Comparison of ENCODE assay signal across 15 cellular contexts in the genomic region with DNA sequence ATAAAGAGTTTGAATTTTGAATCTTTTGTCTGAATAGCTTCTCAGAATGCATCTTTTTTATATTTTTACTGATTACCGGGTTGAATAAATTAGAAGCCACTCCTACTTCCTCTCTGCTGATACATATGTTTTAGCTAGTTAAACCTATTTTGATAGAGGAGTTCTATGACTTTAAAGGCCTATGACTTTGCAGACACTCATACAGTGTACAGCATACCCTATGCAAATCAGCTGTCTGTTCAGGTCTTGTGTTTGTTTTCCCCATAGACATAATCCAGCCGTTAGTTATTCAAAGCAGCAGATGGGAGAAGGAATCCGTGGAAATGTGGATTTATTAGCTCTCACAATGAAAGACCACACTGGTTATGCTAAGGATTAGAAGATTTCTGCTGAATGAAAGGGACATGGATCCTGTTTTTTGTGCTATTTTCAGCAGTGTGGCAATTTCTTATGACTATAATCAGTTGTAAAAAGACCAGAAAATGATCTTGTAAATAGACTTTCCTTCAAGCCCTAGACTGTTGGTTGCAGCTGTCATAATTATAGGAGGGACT. TPM values are rescaled to one million over a fixed set of nuclear protein-coding genes. Genes with fewer than 3 reads are reported as not detected.
DNase-seq lines count a peak whose midpoint lies in the region; ATAC-seq and TF ChIP-seq lines count a peak whose summit lies in the region.
"Had no signal": no experiment of that assay in that cellular context is flagged by ENCODE, and none has a peak within 500 bp of the region (broad histone marks: within the 10 kb centered on the region; RNA-seq: fewer than 3 reads in every experiment).

No MANE protein-coding gene starts in this region.

- in situ Hi-C loops in G401 (cut with HindIII; ENCODE audit: low sequenced_read_pairs): loop anchor here (25.0 kb wide), 1 partner anchor 226 kb away; no protein-coding TSS in a partner anchor

- no peaks in the 10 kb centered on the region for H3K27me3 ChIP-seq in Karpas-422 (ENCODE audit: low read length)
- no peaks in the 10 kb centered on the region for H3K27me3 ChIP-seq in OCI-LY1 (ENCODE audit: insufficient read depth, low read length)
- H3K27me3 ChIP-seq: gastroesophageal sphincter, upper lobe of left lung had no signal

- no peak for TF ChIP-seq CTCF in OCI-LY1 (IDR thresholded peaks at IDR 0.05; ENCODE audit: low read length)
- no peak for TF ChIP-seq CTCF in glutamatergic neuron (IDR thresholded peaks at IDR 0.05; ENCODE audit: partially characterized antibody, unreplicated experiment)

- H3K9me2 ChIP-seq in Karpas-422 (replicated peaks; ENCODE audit: insufficient read depth, low read length) (no peaks in the 10 kb centered on the region), OCI-LY1 (ENCODE audit: low read depth, low read length) (no peaks in the 10 kb centered on the region)

- H3K4me1 ChIP-seq in Karpas-422 (ENCODE audit: low read length) (peaks cover 78% of the 10 kb centered on the region), OCI-LY1 (ENCODE audit: insufficient read depth, low read length, severe bottlenecking) (peaks cover 72% of the 10 kb centered on the region)

- H3K27me3 Mint-ChIP-seq in glutamatergic neuron (ENCODE audit: unreplicated experiment): no peaks in the 10 kb centered on the region
- no peaks in the 10 kb centered on the region for H3K27me3 Mint-ChIP-seq in activated naive CD4-positive, alpha-beta T cell treated with anti-CD3 and anti-CD28 coated beads, Interleukin-2, amount 10 ng/mL, durations not matched to agents 7 days and 5 days
- H3K27me3 Mint-ChIP-seq: CD8-positive, alpha-beta memory T cell had no signal

- peak overlapping the region; percentile 93 for H3K27ac Mint-ChIP-seq in glutamatergic neuron (ENCODE audit: unreplicated experiment)
- H3K27ac Mint-ChIP-seq in activated naive CD4-positive, alpha-beta T cell treated with anti-CD3 and anti-CD28 coated beads, Interleukin-2, amount 10 ng/mL, durations not matched to agents 7 days and 5 days: no peak overlapping the region
- H3K27ac Mint-ChIP-seq: nephron progenitor cell had no signal

- DNase-seq in G401 (ENCODE audit: low spot score) (peak; percentile 36), Karpas-422 (no peak), glutamatergic neuron (no peak)
- no peak for DNase-seq in activated naive CD4-positive, alpha-beta T cell treated with anti-CD3 and anti-CD28 coated beads, Interleukin-2, amount 10 ng/mL, durations not matched to agents 7 days and 5 days
- no peak for DNase-seq in stimulated activated CD8-positive, alpha-beta memory T cell treated with anti-CD3 and anti-CD28 coated beads, Interleukin-4, amount 100 ng/mL, for 48 hours
- no peak for DNase-seq in stimulated activated CD4-positive, alpha-beta T cell treated with anti-CD3 and anti-CD28 coated beads, Interleukin-1b, Interleukin-23, amount 100 ng/mL, for 48 hours
- DNase-seq: CD8-positive, alpha-beta memory T cell; effector CD4-positive, alpha-beta T cell; left cardiac atrium; nephron progenitor cell; upper lobe of left lung had no signal

- H3K36me3 Mint-ChIP-seq in glutamatergic neuron (ENCODE audit: unreplicated experiment): no peaks in the 10 kb centered on the region
- no peaks in the 10 kb centered on the region for H3K36me3 Mint-ChIP-seq in activated naive CD4-positive, alpha-beta T cell treated with anti-CD3 and anti-CD28 coated beads, Interleukin-2, amount 10 ng/mL, durations not matched to agents 7 days and 5 days

- CTCF ChIA-PET in activated naive CD4-positive, alpha-beta T cell treated with anti-CD3 and anti-CD28 coated beads, Interleukin-2, amount 10 ng/mL, durations not matched to agents 7 days and 5 days (lab: Charles Lee): no interaction called here

- H2AFZ ChIP-seq in Karpas-422 (ENCODE audit: low read length) (no peak overlapping the region), OCI-LY1 (ENCODE audit: low read length) (no peak overlapping the region)

- H3K4me3 ChIP-seq in Karpas-422 (ENCODE audit: low read length): no peak overlapping the region; the same call in 1 of the 2 replicates
- peak overlapping the region; percentile 33 for H3K4me3 ChIP-seq in OCI-LY1 (ENCODE audit: low read depth, low read length, poor library complexity, severe bottlenecking)

- peaks cover 92% of the 10 kb centered on the region for H3K79me2 ChIP-seq in Karpas-422 (ENCODE audit: low read length)
- H3K79me2 ChIP-seq in OCI-LY1 (ENCODE audit: insufficient read depth, low read length): 0 out of 2 replicates have a peak, but pooled peaks cover 4% of the 10 kb centered on the region

- peaks cover 3% of the 10 kb centered on the region for H3K9me3 Mint-ChIP-seq in glutamatergic neuron (ENCODE audit: unreplicated experiment)
- H3K9me3 Mint-ChIP-seq in activated naive CD4-positive, alpha-beta T cell treated with anti-CD3 and anti-CD28 coated beads, Interleukin-2, amount 10 ng/mL, durations not matched to agents 7 days and 5 days: no peaks in the 10 kb centered on the region
- H3K9me3 Mint-ChIP-seq: CD8-positive, alpha-beta memory T cell had no signal

- no peaks in the 10 kb centered on the region for H3K36me3 ChIP-seq in Karpas-422 (ENCODE audit: insufficient read depth, low read length)
- H3K36me3 ChIP-seq in OCI-LY1 (ENCODE audit: insufficient read depth, low read length): no peaks in the 10 kb centered on the region; the same call in 1 of the 2 replicates
- H3K36me3 ChIP-seq: gastroesophageal sphincter, upper lobe of left lung had no signal

- no peaks in the 10 kb centered on the region for H4K20me1 ChIP-seq in Karpas-422 (ENCODE audit: insufficient read depth, low read depth, low read length)
- no peaks in the 10 kb centered on the region for H4K20me1 ChIP-seq in OCI-LY1 (ENCODE audit: insufficient read depth, low read length)

- peak overlapping the region; percentile 27; the same call in 1 of the 2 replicates for H3K9ac ChIP-seq in Karpas-422 (ENCODE audit: low read length)
- H3K9ac ChIP-seq in OCI-LY1 (ENCODE audit: low read length): peak overlapping the region; percentile 25; the same call in 1 of the 2 replicates

- no peak for ATAC-seq in HG03521 (IDR thresholded peaks at IDR 0.05; ENCODE audit: unreplicated experiment)
- ATAC-seq: gastroesophageal sphincter, left cardiac atrium had no signal

- H3K27ac ChIP-seq in Karpas-422 (ENCODE audit: low read length): peak overlapping the region; percentile 79
- peak overlapping the region; percentile 84 for H3K27ac ChIP-seq in OCI-LY1 (ENCODE audit: low read depth, low read length, poor library complexity, severe bottlenecking)
- H3K27ac ChIP-seq: skin epidermis, upper lobe of left lung had no signal

- H3F3A ChIP-seq in OCI-LY1 (ENCODE audit: insufficient read depth, low read length): peaks cover 3% of the 10 kb centered on the region; the same call in 1 of the 2 replicates

- peaks cover 39% of the 10 kb centered on the region for H3K4me1 Mint-ChIP-seq in glutamatergic neuron (ENCODE audit: low read depth, unreplicated experiment)
- H3K4me1 Mint-ChIP-seq in activated naive CD4-positive, alpha-beta T cell treated with anti-CD3 and anti-CD28 coated beads, Interleukin-2, amount 10 ng/mL, durations not matched to agents 7 days and 5 days: peaks cover 13% of the 10 kb centered on the region

- H3K4me2 ChIP-seq in Karpas-422 (ENCODE audit: low read depth, low read length, poor library complexity, severe bottlenecking) (peak overlapping the region; percentile 40), OCI-LY1 (ENCODE audit: low read length) (peak overlapping the region; percentile 62)

- peak overlapping the region; percentile 76 for H3K4me3 Mint-ChIP-seq in glutamatergic neuron (ENCODE audit: unreplicated experiment)
- H3K4me3 Mint-ChIP-seq in activated naive CD4-positive, alpha-beta T cell treated with anti-CD3 and anti-CD28 coated beads, Interleukin-2, amount 10 ng/mL, durations not matched to agents 7 days and 5 days: no peak overlapping the region
- H3K4me3 Mint-ChIP-seq: CD8-positive, alpha-beta memory T cell; nephron progenitor cell had no signal

- no peaks in the 10 kb centered on the region for H3K9me3 ChIP-seq in Karpas-422 (ENCODE audit: low read length)
- no peaks in the 10 kb centered on the region for H3K9me3 ChIP-seq in OCI-LY1 (ENCODE audit: low read length)
- H3K9me3 ChIP-seq: gastroesophageal sphincter, upper lobe of left lung had no signal

RNA-seq across cellular contexts. Expression of gene MAST2, which starts 59.8 kb away (rescaled TPM):
- 31.8 and 46.1 TPM in 2 replicates for total RNA-seq in G401 (2014; rRNA removed; shearing (Covaris generic))
- total RNA-seq in Karpas-422 (2014; rRNA removed; shearing (Covaris generic); ENCODE audit: low replicate concordance): 49.5 and 52.8 TPM in 2 replicates
- total RNA-seq in glutamatergic neuron (ENCODE audit: unreplicated experiment): 95.1 TPM
